Comparison of ENCODE assay signal across 8 cellular contexts in genomic region chr12:120230974-120231315, GRCh38. TPM values are rescaled to one million over a fixed set of nuclear protein-coding genes. Genes with fewer than 3 reads are reported as not detected.
DNase-seq lines count a peak whose midpoint lies in the region; ATAC-seq, FAIRE-seq and TF ChIP-seq lines count a peak whose summit lies in the region.

No MANE protein-coding gene starts in this region.

- no peaks in the 10 kb centered on the region for H3K27me3 ChIP-seq in Loucy (ENCODE audit: insufficient read depth, low read length, poor library complexity, severe bottlenecking)
- no peaks in the 10 kb centered on the region for H3K27me3 ChIP-seq in keratinocyte (ENCODE audit: control insufficient read depth, extremely low read depth, insufficient read depth, low read length)
- H3K27me3 ChIP-seq in stomach smooth muscle (ENCODE audit: control insufficient read depth in 1 of 2, insufficient read depth in 2 of 2, low read length in 2 of 2): no peaks in the 10 kb centered on the region

- dilution Hi-C loops in keratinocyte (cut with MboI; ENCODE audit: extremely low pct_ligation_motif_present, low sequenced_read_pairs): no loop called here

- no peaks in the 10 kb centered on the region; the same call in 1 of the 2 replicates for H3F3A ChIP-seq in Loucy (ENCODE audit: low read depth)

- peaks cover 9% of the 10 kb centered on the region for H3K9me1 ChIP-seq in keratinocyte (ENCODE audit: control insufficient read depth, extremely low read depth, insufficient read depth, low read length)

- ATAC-seq in HG03097 (IDR thresholded peaks at IDR 0.05; ENCODE audit: low FRiP score, unreplicated experiment): no peak
- no peak for ATAC-seq in GM18858 (IDR thresholded peaks at IDR 0.05; ENCODE audit: unreplicated experiment)

- H3K4me2 ChIP-seq in Loucy (ENCODE audit: low read depth, low read length, poor library complexity, severe bottlenecking): peak overlapping the region; percentile 76
- peak overlapping the region; percentile 84 for H3K4me2 ChIP-seq in keratinocyte (ENCODE audit: control insufficient read depth, extremely low read depth, insufficient read depth, low read depth, low read length)

- H4K20me1 ChIP-seq in Loucy (ENCODE audit: insufficient read depth, low read length, poor library complexity, severe bottlenecking) (no peaks in the 10 kb centered on the region), keratinocyte (ENCODE audit: control insufficient read depth, extremely low read depth, insufficient read depth, low read length) (peaks cover 10% of the 10 kb centered on the region)

- H3K79me2 ChIP-seq in Loucy (ENCODE audit: insufficient read depth, low read length) (no peaks in the 10 kb centered on the region), keratinocyte (ENCODE audit: control insufficient read depth, insufficient read depth, low read length) (peaks cover 85% of the 10 kb centered on the region)

- TF ChIP-seq CTCF in Loucy (conservative IDR thresholded peaks at IDR 0.05; ENCODE audit: low read length): no peak
- no peak for TF ChIP-seq CTCF in keratinocyte (optimal IDR thresholded peaks at IDR 0.05 in 1 of 3, IDR thresholded peaks at IDR 0.05 in 1 of 3, conservative IDR thresholded peaks at IDR 0.05 in 1 of 3; ENCODE audit: extremely low read depth in 1 of 3, insufficient read depth in 2 of 3, low read length in 3 of 3)

- H3K9ac ChIP-seq in Loucy (ENCODE audit: low read depth, low read length, poor library complexity, severe bottlenecking): peak overlapping the region; percentile 67
- H3K9ac ChIP-seq in keratinocyte (ENCODE audit: control insufficient read depth, extremely low read depth, insufficient read depth, low read length): peak overlapping the region; percentile 81
- H3K9ac ChIP-seq in stomach smooth muscle (ENCODE audit: low read length in 2 of 2): peak overlapping the region; percentile 46 to 64

- DNase-seq in keratinocyte (ENCODE audit: low read depth, low spot score) (no peak), NCI-H226 (no peak)
- no peak for DNase-seq in central memory CD4-positive, alpha-beta T cell

- H3K27ac ChIP-seq in adipose tissue (ENCODE audit: low read depth, low read length) (peak overlapping the region; percentile 87), keratinocyte (ENCODE audit: control insufficient read depth, insufficient read depth, low read length) (peak overlapping the region; percentile 98), stomach smooth muscle (ENCODE audit: low read length) (peak overlapping the region; percentile 95)

- H3K9me2 ChIP-seq in Loucy (replicated peaks; ENCODE audit: low read depth, low read length): no peaks in the 10 kb centered on the region

- WGBS in adipose tissue, 3 donors: 20 to 63% (median 28%) methylated on average over 6 of the region's 6 CpGs

- H2AFZ ChIP-seq in Loucy (ENCODE audit: low read length) (no peak overlapping the region; the same call in 1 of the 2 replicates), keratinocyte (ENCODE audit: control insufficient read depth, low read length) (no peak overlapping the region)

- no peaks in the 10 kb centered on the region for H3K9me3 ChIP-seq in Loucy (ENCODE audit: insufficient read depth, low read depth, low read length)
- no peaks in the 10 kb centered on the region for H3K9me3 ChIP-seq in keratinocyte (ENCODE audit: control insufficient read depth, low read depth, low read length)
- no peaks in the 10 kb centered on the region for H3K9me3 ChIP-seq in stomach smooth muscle (ENCODE audit: control insufficient read depth in 2 of 2, low read length in 2 of 2)

- FAIRE-seq in keratinocyte (lab: Jason Lieb, UNC): no peak

- H3K4me1 ChIP-seq in Loucy (ENCODE audit: insufficient read depth, low read length, poor library complexity, severe bottlenecking) (peaks cover 40% of the 10 kb centered on the region), keratinocyte (ENCODE audit: control insufficient read depth, extremely low read depth, insufficient read depth, low read length) (peaks cover 98% of the 10 kb centered on the region), stomach smooth muscle (ENCODE audit: control insufficient read depth, insufficient read depth, low read length) (peaks cover 84% of the 10 kb centered on the region)

- no peaks in the 10 kb centered on the region for H3K36me3 ChIP-seq in Loucy (ENCODE audit: insufficient read depth, low read length)
- peaks cover 28 to 49% of the 10 kb centered on the region in 2 experiments for H3K36me3 ChIP-seq in keratinocyte (ENCODE audit: control insufficient read depth in 2 of 2, extremely low read depth in 1 of 2, insufficient read depth in 2 of 2, low read length in 2 of 2)
- H3K36me3 ChIP-seq in stomach smooth muscle (ENCODE audit: control insufficient read depth in 2 of 2, insufficient read depth in 2 of 2, low read length in 2 of 2): peaks cover 7 to 10% of the 10 kb centered on the region in 2 donors

- peak overlapping the region; percentile 61 for H3K4me3 ChIP-seq in Loucy (ENCODE audit: low read length, poor library complexity, severe bottlenecking)
- H3K4me3 ChIP-seq in keratinocyte (ENCODE audit: control insufficient read depth in 2 of 3, extremely low read depth in 1 of 3, insufficient read depth in 2 of 3, low read depth in 1 of 3, low read length in 3 of 3): peak overlapping the region in 2 of 3 experiments; percentile 39 to 53
- peak overlapping the region in 1 of 2 donors; percentile 29 for H3K4me3 ChIP-seq in stomach smooth muscle (ENCODE audit: low read length in 2 of 2)

RNA-seq across cellular contexts. Expression of gene RPLP0, which starts 30.0 kb away (rescaled TPM):
- polyA plus RNA-seq in adipose tissue: 1,000 to 10,000 TPM; 3,544 to 4,823 (median 4,317) TPM
- polyA plus RNA-seq in keratinocyte: 3,950 to 5,808 TPM (median 4,618 TPM) in 3 replicates
- polyA plus RNA-seq in keratinocyte (2011; ENCODE audit: low read depth): 2,331 TPM
- 5,109 and 6,391 TPM in 2 replicates for polyA plus RNA-seq in keratinocyte (2011; cell fraction: cytosol; rRNA removed)
- 1,448 and 1,525 TPM in 2 replicates for polyA plus RNA-seq in keratinocyte (2011; cell fraction: nucleus; rRNA removed)
- polyA plus RNA-seq in keratinocyte (2012; ENCODE audit: low replicate concordance): 2,330 and 3,652 TPM in 2 replicates
- polyA minus RNA-seq in keratinocyte: 3,230 to 5,763 TPM (median 4,158 TPM) in 3 replicates
- 2,814 TPM for polyA minus RNA-seq in keratinocyte (2011; cell fraction: cytosol; rRNA and poly(A)+ RNA removed)
- 617 and 664 TPM in 2 replicates for polyA minus RNA-seq in keratinocyte (2011; cell fraction: nucleus; rRNA and poly(A)+ RNA removed)

RNA-seq across cellular contexts. Expression of gene PXN, which starts 34.6 kb away (rescaled TPM):
- polyA plus RNA-seq in adipose tissue (100 to 1,000 TPM in 1 of 3 donors, 10 to 100 TPM in 2; 24.5 to 126 (median 77.4) TPM), keratinocyte (98.7 to 224 TPM (median 114 TPM) in 3 replicates)
- 68.4 TPM for polyA plus RNA-seq in keratinocyte (2011; ENCODE audit: low read depth)
- polyA plus RNA-seq in keratinocyte (2011; cell fraction: cytosol; rRNA removed): 160 and 207 TPM in 2 replicates
- 382 and 553 TPM in 2 replicates for polyA plus RNA-seq in keratinocyte (2011; cell fraction: nucleus; rRNA removed)
- polyA plus RNA-seq in keratinocyte (2012; ENCODE audit: low replicate concordance): 102 and 393 TPM in 2 replicates
- 166 to 1,266 TPM (median 204 TPM) in 3 replicates for polyA minus RNA-seq in keratinocyte
- polyA minus RNA-seq in keratinocyte (2011; cell fraction: cytosol; rRNA and poly(A)+ RNA removed): 149 TPM
- polyA minus RNA-seq in keratinocyte (2011; cell fraction: nucleus; rRNA and poly(A)+ RNA removed): 171 and 252 TPM in 2 replicates

RNA-seq across cellular contexts. Expression of gene GCN1, which starts 36.4 kb away (rescaled TPM):
- polyA plus RNA-seq in adipose tissue: 10 to 100 TPM; 14.6 to 30.5 (median 19.1) TPM
- 26.1 to 56.3 TPM (median 34.1 TPM) in 3 replicates for polyA plus RNA-seq in keratinocyte
- 33.4 TPM for polyA plus RNA-seq in keratinocyte (2011; ENCODE audit: low read depth)
- polyA plus RNA-seq in keratinocyte (2011; cell fraction: cytosol; rRNA removed): 21.4 and 29.2 TPM in 2 replicates
- polyA plus RNA-seq in keratinocyte (2011; cell fraction: nucleus; rRNA removed): 210 and 283 TPM in 2 replicates
- polyA plus RNA-seq in keratinocyte (2012; ENCODE audit: low replicate concordance): 24.1 and 58.8 TPM in 2 replicates
- 161 to 298 TPM (median 224 TPM) in 3 replicates for polyA minus RNA-seq in keratinocyte
- 102 TPM for polyA minus RNA-seq in keratinocyte (2011; cell fraction: cytosol; rRNA and poly(A)+ RNA removed)
- 202 and 229 TPM in 2 replicates for polyA minus RNA-seq in keratinocyte (2011; cell fraction: nucleus; rRNA and poly(A)+ RNA removed)
